ENCODE assay signal across 8 cellular contexts in genomic region chr16:83809092-83809491, GRCh38. TPM values are rescaled to one million over a fixed set of nuclear protein-coding genes. Genes with fewer than 3 reads are reported as not detected.
A peak's percentile ranks its signal among the peaks of the same experiment; 100 is the strongest.
DNase-seq lines count a peak whose midpoint lies in the region; ATAC-seq, FAIRE-seq and TF ChIP-seq lines count a peak whose summit lies in the region.

No MANE protein-coding gene starts in this region.

- H3K27me3 Mint-ChIP-seq in activated CD4-positive, alpha-beta T cell treated with anti-CD3 and anti-CD28 coated beads for 36 hours = no peaks in the 10 kb centered on the region
- no peaks in the 10 kb centered on the region for H3K27me3 Mint-ChIP-seq in activated naive CD8-positive, alpha-beta T cell treated with anti-CD3 and anti-CD28 coated beads, Interleukin-2, amount 10 ng/mL, durations not matched to agents 7 days and 5 days

- TF ChIP-seq RAD21 in HepG2 (CRISPR knock-in tag; IDR thresholded peaks at IDR 0.05) = no peak

- WGBS in HepG2 (ENCODE audit: low lambda C conversion rate) = 74% methylated on average over 13 of the region's 13 CpGs

- BruUV-seq in HepG2 (replicated peaks; lab: Mats Ljungman, UMichigan) = no TSS peak

- peaks cover 32% of the 10 kb centered on the region for H3K36me3 Mint-ChIP-seq in activated CD4-positive, alpha-beta T cell treated with anti-CD3 and anti-CD28 coated beads for 36 hours (ENCODE audit: low read depth)
- H3K36me3 Mint-ChIP-seq in activated naive CD8-positive, alpha-beta T cell treated with anti-CD3 and anti-CD28 coated beads, Interleukin-2, amount 10 ng/mL, durations not matched to agents 7 days and 5 days = peaks cover 25% of the 10 kb centered on the region

- H3K36me3 ChIP-seq in HepG2 (replicated peaks in 1 of 2; ENCODE audit: control insufficient read depth in 1 of 2, insufficient read depth in 2 of 2, low read length in 2 of 2) (peaks cover 1 to 21% of the 10 kb centered on the region in 2 experiments; a peak in 4 of 5 replicates), subcutaneous abdominal adipose tissue (ENCODE audit: control insufficient read depth in 5 of 5, insufficient read depth in 5 of 5, low read length in 5 of 5) (peaks cover 7 to 24% (median 14%) of the 10 kb centered on the region in 5 donors)

- peaks cover 31% of the 10 kb centered on the region for H3K4me1 Mint-ChIP-seq in activated CD4-positive, alpha-beta T cell treated with anti-CD3 and anti-CD28 coated beads for 36 hours
- H3K4me1 Mint-ChIP-seq in activated naive CD8-positive, alpha-beta T cell treated with anti-CD3 and anti-CD28 coated beads, Interleukin-2, amount 10 ng/mL, durations not matched to agents 7 days and 5 days = peaks cover 36% of the 10 kb centered on the region

- CTCF ChIA-PET in activated CD4-positive, alpha-beta T cell treated with anti-CD3 and anti-CD28 coated beads for 36 hours (lab: Charles Lee) = interaction anchor here (1.4 kb wide), 1 partner anchor 17 kb away, joined by 5 read pairs; no protein-coding TSS in a partner anchor
- CTCF ChIA-PET in HepG2 (lab: Yijun Ruan, JAX; ENCODE audit: low intra/inter-chr PET ratio, low total read pairs) = no interaction called here

- FAIRE-seq in HepG2 (lab: Jason Lieb, UNC) = no peak

- TF ChIP-seq CTCF in HepG2 (CRISPR knock-in tag; IDR thresholded peaks at IDR 0.05) = no peak

- H3K79me2 ChIP-seq in HepG2 (ENCODE audit: insufficient read depth, low read length) = peaks cover 25% of the 10 kb centered on the region

- peak overlapping the region; percentile 98 for H3K4me3 Mint-ChIP-seq in activated CD4-positive, alpha-beta T cell treated with anti-CD3 and anti-CD28 coated beads for 36 hours
- H3K4me3 Mint-ChIP-seq in activated naive CD8-positive, alpha-beta T cell treated with anti-CD3 and anti-CD28 coated beads, Interleukin-2, amount 10 ng/mL, durations not matched to agents 7 days and 5 days = peak overlapping the region; percentile 98

- H3K9me3 ChIP-seq in HepG2 (ENCODE audit: low read length) (no peaks in the 10 kb centered on the region), subcutaneous abdominal adipose tissue (ENCODE audit: control insufficient read depth in 5 of 5, low read length in 5 of 5) (no peaks in the 10 kb centered on the region)

- DNase-seq in activated CD4-positive, alpha-beta T cell treated with anti-CD3 and anti-CD28 coated beads for 36 hours = no peak
- DNase-seq in activated CD4-positive, alpha-beta T cell treated with anti-CD3 and anti-CD28 coated beads, Interleukin-2, amount 50 U/mL, for 48 hours = no peak
- DNase-seq in activated naive CD8-positive, alpha-beta T cell treated with anti-CD3 and anti-CD28 coated beads, Interleukin-2, amount 10 ng/mL, durations not matched to agents 7 days and 5 days = no peak
- no peak for DNase-seq in HepG2 (ENCODE audit: low spot score)
- no peak for DNase-seq in NK-92 (lab: John Stamatoyannopoulos, UW; ENCODE audit: unreplicated experiment)
- DNase-seq in DMS 273 treated with DMSO at 0.1 percent for 48 hours (lab: John Stamatoyannopoulos, UW) = no peak
- no peak for DNase-seq in NCI-H187 (lab: John Stamatoyannopoulos, UW)

- peak overlapping the region; percentile 93 for H3K27ac Mint-ChIP-seq in activated CD4-positive, alpha-beta T cell treated with anti-CD3 and anti-CD28 coated beads for 36 hours
- H3K27ac Mint-ChIP-seq in activated naive CD8-positive, alpha-beta T cell treated with anti-CD3 and anti-CD28 coated beads, Interleukin-2, amount 10 ng/mL, durations not matched to agents 7 days and 5 days = peak overlapping the region; percentile 88

- H4K20me1 ChIP-seq in HepG2 (ENCODE audit: insufficient read depth, low read length) = peaks cover 4% of the 10 kb centered on the region

- POLR2A ChIA-PET in activated CD4-positive, alpha-beta T cell treated with anti-CD3 and anti-CD28 coated beads for 36 hours (lab: Charles Lee) = no interaction called here
- POLR2A ChIA-PET in activated naive CD8-positive, alpha-beta T cell treated with anti-CD3 and anti-CD28 coated beads, Interleukin-2, amount 10 ng/mL, durations not matched to agents 7 days and 5 days (lab: Charles Lee) = no interaction called here
- POLR2A ChIA-PET in HepG2 (lab: Yijun Ruan, JAX) = no interaction called here

- in situ Hi-C loops in HepG2 (cut with HindIII; ENCODE audit: extremely low pct_ligation_motif_present, low pct_unique_long_range_greater_than_20kb) = no loop called here

- peak overlapping the region; percentile 82 for H3K4me2 ChIP-seq in HepG2 (ENCODE audit: low read depth, low read length)

- H3K9ac ChIP-seq in HepG2 (ENCODE audit: insufficient read depth, low read depth, low read length) = peak overlapping the region; percentile 95
- peak overlapping the region in 4 of 5 donors; percentile 71 to 94 (median 89) for H3K9ac ChIP-seq in subcutaneous abdominal adipose tissue (ENCODE audit: low read length in 5 of 5)

- intact Hi-C loops in activated CD4-positive, alpha-beta T cell treated with anti-CD3 and anti-CD28 coated beads for 36 hours (cut with DNase I, micrococcal nuclease) = loop anchor here (2.0 to 5.0 kb wide), 3 partner anchors 88 to 1152 kb away; partner anchors contain the start of genes DNAAF1 (in 1 of the 2), HSDL1 (in 1 of the 2) and MLYCD (in 1 of the 2)
- intact Hi-C loops in HepG2 (cut with micrococcal nuclease; ENCODE audit: unreplicated experiment) = no loop called here

- H3K9me3 Mint-ChIP-seq in activated CD4-positive, alpha-beta T cell treated with anti-CD3 and anti-CD28 coated beads for 36 hours (ENCODE audit: low read depth) = no peaks in the 10 kb centered on the region
- H3K9me3 Mint-ChIP-seq in activated naive CD8-positive, alpha-beta T cell treated with anti-CD3 and anti-CD28 coated beads, Interleukin-2, amount 10 ng/mL, durations not matched to agents 7 days and 5 days = peaks cover 4% of the 10 kb centered on the region

- no peak overlapping the region for H3K27ac ChIP-seq in HepG2 (ENCODE audit: extremely low read length, insufficient read depth, low read length)
- H3K27ac ChIP-seq in subcutaneous abdominal adipose tissue (ENCODE audit: low read depth, low read length) = no peak overlapping the region

- ATAC-seq in activated CD4-positive, alpha-beta T cell treated with anti-CD3 and anti-CD28 coated beads for 36 hours = no peak
- ATAC-seq in activated naive CD8-positive, alpha-beta T cell treated with anti-CD3 and anti-CD28 coated beads, Interleukin-2, amount 10 ng/mL, durations not matched to agents 7 days and 5 days (ENCODE audit: low read depth) = no peak
- ATAC-seq in HepG2 = no peak

- TF ChIP-seq EP300 in HepG2 (IDR thresholded peaks at IDR 0.05; ENCODE audit: low read depth in 2 of 2, low read length in 2 of 2) (no peak), HepG2 (CRISPR knock-in tag; IDR thresholded peaks at IDR 0.05; ENCODE audit: borderline replicate concordance) (no peak)

- no peaks in the 10 kb centered on the region; a peak in 2 of 5 replicates for H3K27me3 ChIP-seq in HepG2 (ENCODE audit: control insufficient read depth in 1 of 2, insufficient read depth in 2 of 2, low read length in 2 of 2)
- no peaks in the 10 kb centered on the region for H3K27me3 ChIP-seq in subcutaneous abdominal adipose tissue (ENCODE audit: control insufficient read depth in 5 of 5, insufficient read depth in 4 of 5, low read length in 5 of 5)

- H3K4me3 ChIP-seq in HepG2 (replicated peaks in 1 of 3; ENCODE audit: insufficient read depth in 1 of 3, low read depth in 2 of 3, low read length in 3 of 3) (peak overlapping the region; percentile 87 to 98 (median 96)), subcutaneous abdominal adipose tissue (ENCODE audit: low read depth in 1 of 5, low read length in 5 of 5) (peak overlapping the region; percentile 86 to 94 (median 92))

- H3K4me1 ChIP-seq in HepG2 (ENCODE audit: insufficient read depth, low read length) (peaks cover 49% of the 10 kb centered on the region), subcutaneous abdominal adipose tissue (ENCODE audit: control insufficient read depth in 5 of 5, insufficient read depth in 5 of 5, low read length in 5 of 5) (peaks cover 7 to 31% (median 25%) of the 10 kb centered on the region in 5 donors)

- TF ChIP-seq POLR2A in HepG2 (IDR thresholded peaks at IDR 0.05; ENCODE audit: insufficient read depth in 1 of 2, low read depth in 2 of 2, low read length in 2 of 2) = no peak

- H2AFZ ChIP-seq in HepG2 (ENCODE audit: low read length) = no peak overlapping the region

TF ChIP-seq in HepG2, 621 proteins besides CTCF, POLR2A, EP300 and RAD21 (continues in another document):
- TF ChIP-seq RBFOX2 (IDR thresholded peaks at IDR 0.05; ENCODE audit: low read depth, low read length) = peak; percentile 29; the same call in 1 of the 2 replicates
- TF ChIP-seq ZBTB38 (CRISPR knock-in tag; IDR thresholded peaks at IDR 0.05) = peak; percentile 81

RNA-seq across cellular contexts. Expression of gene HSBP1, which starts 1.3 kb away (rescaled TPM):
- total RNA-seq in activated CD4-positive, alpha-beta T cell treated with anti-CD3 and anti-CD28 coated beads for 36 hours = 10 to 100 TPM; 73.1 to 80.7 TPM
- 10 to 100 TPM; 56.4 to 63.2 TPM for total RNA-seq in activated naive CD8-positive, alpha-beta T cell treated with anti-CD3 and anti-CD28 coated beads, Interleukin-2, amount 10 ng/mL, durations not matched to agents 7 days and 5 days
- total RNA-seq in HepG2 (2016; rRNA removed; fragmentation: Illumina TruSeq; extraction: Trizol) = 292 and 469 TPM in 2 replicates
- 90.0 and 120 TPM in 2 replicates for total RNA-seq in HepG2 (2016; cell fraction: cytosol; rRNA removed; fragmentation: Illumina TruSeq; extraction: Trizol; ENCODE audit: low read depth)
- total RNA-seq in HepG2 (2016; cell fraction: insoluble cytoplasmic fraction; rRNA removed; fragmentation: Illumina TruSeq; extraction: Trizol) = 306 and 489 TPM in 2 replicates
- 174 and 189 TPM in 2 replicates for total RNA-seq in HepG2 (2016; cell fraction: membrane; rRNA removed; fragmentation: Illumina TruSeq; extraction: Trizol)
- total RNA-seq in HepG2 (2016; cell fraction: nucleus; rRNA removed; fragmentation: Illumina TruSeq; extraction: Trizol) = 120 and 128 TPM in 2 replicates
- 209 and 249 TPM in 2 replicates for polyA plus RNA-seq in HepG2 (2011; rRNA removed)
- 65.8 and 77.6 TPM in 2 replicates for polyA plus RNA-seq in HepG2 (2011; cell fraction: cytosol; rRNA removed)
- polyA plus RNA-seq in HepG2 (2011; cell fraction: nucleus; rRNA removed) = 38.6 and 45.2 TPM in 2 replicates
- polyA plus RNA-seq in HepG2 (2012) = 219 and 268 TPM in 2 replicates
- polyA plus RNA-seq in HepG2 (2016; cell fraction: cytosol; fragmentation: Illumina TruSeq; extraction: Trizol; ENCODE audit: low read depth) = 132 and 186 TPM in 2 replicates
- 432 and 474 TPM in 2 replicates for polyA plus RNA-seq in HepG2 (2016; cell fraction: insoluble cytoplasmic fraction; fragmentation: Illumina TruSeq; extraction: Trizol; ENCODE audit: low read depth)
- polyA plus RNA-seq in HepG2 (2016; cell fraction: membrane; fragmentation: Illumina TruSeq; extraction: Trizol; ENCODE audit: low read depth) = 169 and 214 TPM in 2 replicates
- polyA plus RNA-seq in HepG2 (2016; cell fraction: nucleus; fragmentation: Illumina TruSeq; extraction: Trizol; ENCODE audit: insufficient read depth, low read depth) = 174 and 214 TPM in 2 replicates
- 34.2 and 39.9 TPM in 2 replicates for polyA minus RNA-seq in HepG2 (2011; rRNA and poly(A)+ RNA removed; ENCODE audit: low replicate concordance)
- polyA minus RNA-seq in HepG2 (2011; cell fraction: cytosol; rRNA and poly(A)+ RNA removed) = 36.2 and 37.8 TPM in 2 replicates
- 26.5 and 28.5 TPM in 2 replicates for polyA minus RNA-seq in HepG2 (2011; cell fraction: nucleus; rRNA and poly(A)+ RNA removed)
